In genomic region chr18:42689310-42689709, GRCh38 we compare ENCODE assay signal across 4 cellular contexts.
"Had no signal": no experiment of that assay in that cellular context is flagged by ENCODE, and none has a peak within 500 bp of the region (broad histone marks: within the 10 kb centered on the region; RNA-seq: fewer than 3 reads in every experiment).

No MANE protein-coding gene starts in this region.

- DNase-seq: IMR-90, KBM-7 had no signal

- H3K27ac ChIP-seq: HL-60 had no signal

- H3K4me3 ChIP-seq: K562 had no signal
